In genomic region chr20:38726849-38727601, GRCh38 we compare ENCODE assay signal across 9 cellular contexts. TPM values are rescaled to one million over a fixed set of nuclear protein-coding genes. Genes with fewer than 3 reads are reported as not detected.
A peak's percentile ranks its signal among the peaks of the same experiment; 100 is the strongest.
DNase-seq lines count a peak whose midpoint lies in the region; ATAC-seq and TF ChIP-seq lines count a peak whose summit lies in the region.
"Had no signal": no experiment of that assay in that cellular context is flagged by ENCODE, and none has a peak within 500 bp of the region (broad histone marks: within the 10 kb centered on the region; RNA-seq: fewer than 3 reads in every experiment).

No MANE protein-coding gene starts in this region.

- peaks cover 98% of the 10 kb centered on the region for H3K27me3 ChIP-seq in colonic mucosa
- peaks cover 100% of the 10 kb centered on the region for H3K27me3 ChIP-seq in smooth muscle cell (ENCODE audit: low read depth)

- intact Hi-C loops in colonic mucosa (cut with DNase I) = no loop called here

- no peaks in the 10 kb centered on the region for H3K4me1 ChIP-seq in colonic mucosa
- peaks cover 13% of the 10 kb centered on the region for H3K4me1 ChIP-seq in smooth muscle cell (ENCODE audit: low read depth)

- TF ChIP-seq CTCF in colonic mucosa (IDR thresholded peaks at IDR 0.05) = no peak
- TF ChIP-seq CTCF in smooth muscle cell (IDR thresholded peaks at IDR 0.05; ENCODE audit: borderline replicate concordance, insufficient read depth, poor library complexity, severe bottlenecking) = peak; percentile 22

- H3F3A ChIP-seq in smooth muscle cell (ENCODE audit: low read depth) = no peaks in the 10 kb centered on the region

- no peaks in the 10 kb centered on the region for H3K79me2 ChIP-seq in smooth muscle cell (ENCODE audit: low read depth)

- 3% methylated on average over 38 of the region's 41 CpGs for WGBS in smooth muscle cell (ENCODE audit: low lambda C conversion rate)

- H2AFZ ChIP-seq in smooth muscle cell (ENCODE audit: low read depth) = no peak overlapping the region

- H3K4me3 ChIP-seq in colonic mucosa = no peak overlapping the region
- H3K4me3 ChIP-seq in smooth muscle cell = no peak overlapping the region
- H3K4me3 ChIP-seq: skin epidermis had no signal

- H4K20me1 ChIP-seq in smooth muscle cell (ENCODE audit: low read depth) = no peaks in the 10 kb centered on the region

- H3K36me3 ChIP-seq in colonic mucosa (no peaks in the 10 kb centered on the region), smooth muscle cell (ENCODE audit: low read depth) (no peaks in the 10 kb centered on the region)

- H3K9ac ChIP-seq in colonic mucosa (ENCODE audit: low read depth in 2 of 2, low read length in 2 of 2) (no peak overlapping the region), smooth muscle cell (ENCODE audit: low read depth) (no peak overlapping the region)

- no peaks in the 10 kb centered on the region for H3K9me3 ChIP-seq in colonic mucosa
- no peaks in the 10 kb centered on the region for H3K9me3 ChIP-seq in smooth muscle cell (replicated peaks; ENCODE audit: low read depth)

- DNase-seq in DMS 273 (lab: John Stamatoyannopoulos, UW; ENCODE audit: unreplicated experiment) = peak; percentile 56
- no peak for DNase-seq in DMS 273 treated with DMSO at 0.1 percent for 48 hours (lab: John Stamatoyannopoulos, UW)
- peak; percentile 23 for DNase-seq in T-helper 22 cell (ENCODE audit: low read depth)
- peak; percentile 30 for DNase-seq in colonic mucosa
- DNase-seq in smooth muscle cell (lab: John Stamatoyannopoulos, UW; ENCODE audit: unreplicated experiment) = no peak
- no peak for DNase-seq in GDM1 (lab: John Stamatoyannopoulos, UW)
- no peak for DNase-seq in GM19238 (ENCODE audit: insufficient read length, low spot score)

- H3K27ac ChIP-seq in colonic mucosa (no peak overlapping the region), smooth muscle cell (ENCODE audit: low read depth) (no peak overlapping the region)
- H3K27ac ChIP-seq: skin epidermis had no signal

- no peak for ATAC-seq in GM18873 (IDR thresholded peaks at IDR 0.05; ENCODE audit: low FRiP score, unreplicated experiment)

- no peak overlapping the region for H3K4me2 ChIP-seq in smooth muscle cell

RNA-seq across cellular contexts. Expression of gene SLC32A1, which starts 2.7 kb away (rescaled TPM):
- total RNA-seq in colonic mucosa (not detected), smooth muscle cell (not detected in 2 replicates)
- not detected in 2 replicates for polyA plus RNA-seq in smooth muscle cell

RNA-seq across cellular contexts. Expression of gene ACTR5, which starts 21.2 kb away (rescaled TPM):
- total RNA-seq in colonic mucosa (1 to 10 TPM; 4.6 to 8.3 TPM), smooth muscle cell (7.1 and 9.8 TPM in 2 replicates)
- polyA plus RNA-seq in smooth muscle cell = 6.4 and 6.9 TPM in 2 replicates

Comparison
In these comparisons a context has a peak if more than half of its experiments do, and no peak if none do; other contexts are left out.
1. DNase-seq: peak in DMS 273 (single experiment), T-helper 22 cell (single experiment) and colonic mucosa (single experiment); none in DMS 273 treated with DMSO at 0.1 percent for 48 hours (single experiment), smooth muscle cell (single experiment), GDM1 (single experiment) and GM19238 (single experiment).